In the genomic region with DNA sequence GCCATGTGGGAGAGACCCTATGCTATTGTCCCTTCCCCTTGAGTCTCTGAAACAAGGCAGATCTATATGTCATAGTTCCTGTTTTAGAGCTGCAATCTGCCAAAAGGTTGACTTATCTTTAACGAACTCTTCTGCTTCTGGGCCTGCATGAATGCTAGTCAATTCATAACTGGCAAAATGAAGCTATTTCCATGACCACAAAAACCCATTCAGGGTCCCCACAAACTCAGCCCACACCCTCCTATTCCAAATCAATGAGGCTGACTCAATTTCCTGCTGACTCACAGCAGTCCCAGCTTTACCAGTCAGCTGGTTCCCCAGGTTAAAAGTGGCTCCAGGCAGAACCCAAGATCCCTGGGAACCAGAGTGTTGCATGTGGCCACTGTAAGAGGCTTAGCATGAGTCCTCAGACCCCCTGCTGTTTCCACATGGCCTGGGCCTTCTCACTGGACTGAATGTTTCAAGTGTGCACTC, we compare ENCODE assay signal across 1 cellular context.
TF ChIP-seq lines count a peak whose summit lies in the region.

No MANE protein-coding gene starts in this region.

TF ChIP-seq in SK-N-SH, 30 proteins besides CTCF, POLR2A, EP300 and RAD21 (continued from another document):
- TF ChIP-seq, protein P1, sequence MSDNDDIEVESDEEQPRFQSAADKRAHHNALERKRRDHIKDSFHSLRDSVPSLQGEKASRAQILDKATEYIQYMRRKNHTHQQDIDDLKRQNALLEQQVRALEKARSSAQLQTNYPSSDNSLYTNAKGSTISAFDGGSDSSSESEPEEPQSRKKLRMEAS (IDR thresholded peaks at IDR 0.05; ENCODE audit: low read depth) = peak; percentile 94
- peak; percentile 89 for TF ChIP-seq JUND (IDR thresholded peaks at IDR 0.05)
- peak; percentile 15; the same call in 1 of the 2 replicates for TF ChIP-seq ELF1 (IDR thresholded peaks at IDR 0.05)
- TF ChIP-seq SMC3 (IDR thresholded peaks at IDR 0.05; ENCODE audit: low read depth, low read length) = no peak
- TF ChIP-seq TAF1 (IDR thresholded peaks at IDR 0.05; ENCODE audit: borderline replicate concordance, low read depth, low read length) = no peak
- no peak for TF ChIP-seq SIN3A (IDR thresholded peaks at IDR 0.05; ENCODE audit: borderline replicate concordance, low read depth, low read length)
- no peak for TF ChIP-seq GATA2 (CRISPR knock-in tag; IDR thresholded peaks at IDR 0.05)
- TF ChIP-seq RCOR1 (IDR thresholded peaks at IDR 0.05; ENCODE audit: low read length) = no peak
- TF ChIP-seq TCF12 (IDR thresholded peaks at IDR 0.05) = peak; percentile 88
- TF ChIP-seq, protein P2, sequence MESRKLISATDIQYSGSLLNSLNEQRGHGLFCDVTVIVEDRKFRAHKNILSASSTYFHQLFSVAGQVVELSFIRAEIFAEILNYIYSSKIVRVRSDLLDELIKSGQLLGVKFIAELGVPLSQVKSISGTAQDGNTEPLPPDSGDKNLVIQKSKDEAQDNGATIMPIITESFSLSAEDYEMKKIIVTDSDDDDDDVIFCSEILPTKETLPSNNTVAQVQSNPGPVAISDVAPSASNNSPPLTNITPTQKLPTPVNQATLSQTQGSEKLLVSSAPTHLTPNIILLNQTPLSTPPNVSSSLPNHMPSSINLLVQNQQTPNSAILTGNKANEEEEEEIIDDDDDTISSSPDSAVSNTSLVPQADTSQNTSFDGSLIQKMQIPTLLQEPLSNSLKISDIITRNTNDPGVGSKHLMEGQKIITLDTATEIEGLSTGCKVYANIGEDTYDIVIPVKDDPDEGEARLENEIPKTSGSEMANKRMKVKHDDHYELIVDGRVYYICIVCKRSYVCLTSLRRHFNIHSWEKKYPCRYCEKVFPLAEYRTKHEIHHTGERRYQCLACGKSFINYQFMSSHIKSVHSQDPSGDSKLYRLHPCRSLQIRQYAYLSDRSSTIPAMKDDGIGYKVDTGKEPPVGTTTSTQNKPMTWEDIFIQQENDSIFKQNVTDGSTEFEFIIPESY (IDR thresholded peaks at IDR 0.05; ENCODE audit: borderline replicate concordance, low read depth) = 0 out of 2 replicates have a peak, but pooled peaks have one; percentile 39
- TF ChIP-seq, protein P3, sequence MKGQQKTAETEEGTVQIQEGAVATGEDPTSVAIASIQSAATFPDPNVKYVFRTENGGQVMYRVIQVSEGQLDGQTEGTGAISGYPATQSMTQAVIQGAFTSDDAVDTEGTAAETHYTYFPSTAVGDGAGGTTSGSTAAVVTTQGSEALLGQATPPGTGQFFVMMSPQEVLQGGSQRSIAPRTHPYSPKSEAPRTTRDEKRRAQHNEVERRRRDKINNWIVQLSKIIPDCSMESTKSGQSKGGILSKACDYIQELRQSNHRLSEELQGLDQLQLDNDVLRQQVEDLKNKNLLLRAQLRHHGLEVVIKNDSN (IDR thresholded peaks at IDR 0.05; ENCODE audit: borderline replicate concordance, low read depth) = no peak
- TF ChIP-seq FOXJ3 (CRISPR knock-in tag; IDR thresholded peaks at IDR 0.05) = no peak
- TF ChIP-seq EZH2phosphoT487 (IDR thresholded peaks at IDR 0.05; ENCODE audit: borderline replicate concordance, low read depth) = no peak
- no peak; the same call in 1 of the 2 replicates for TF ChIP-seq YY1 (IDR thresholded peaks at IDR 0.05; ENCODE audit: low read depth)
- TF ChIP-seq TEAD4 (IDR thresholded peaks at IDR 0.05; ENCODE audit: borderline replicate concordance, insufficient read depth) = 0 out of 2 replicates have a peak, but pooled peaks have one; percentile 64
- TF ChIP-seq POLR2AphosphoS5 (IDR thresholded peaks at IDR 0.05; ENCODE audit: low read depth, low read length) = peak; percentile 28; the same call in 1 of the 2 replicates
- no peak for TF ChIP-seq MXI1 (IDR thresholded peaks at IDR 0.05; ENCODE audit: low read depth, low read length)
- no peak for TF ChIP-seq CHD2 (IDR thresholded peaks at IDR 0.05; ENCODE audit: low read length, partially characterized antibody)
- peak; percentile 44; the same call in 1 of the 2 replicates for TF ChIP-seq NFIC (IDR thresholded peaks at IDR 0.05; ENCODE audit: borderline replicate concordance)
- no peak for TF ChIP-seq IRF3 (IDR thresholded peaks at IDR 0.05; ENCODE audit: low read depth, low read length)
